2 cellular contexts compared by ENCODE assay signal in the genomic region with DNA sequence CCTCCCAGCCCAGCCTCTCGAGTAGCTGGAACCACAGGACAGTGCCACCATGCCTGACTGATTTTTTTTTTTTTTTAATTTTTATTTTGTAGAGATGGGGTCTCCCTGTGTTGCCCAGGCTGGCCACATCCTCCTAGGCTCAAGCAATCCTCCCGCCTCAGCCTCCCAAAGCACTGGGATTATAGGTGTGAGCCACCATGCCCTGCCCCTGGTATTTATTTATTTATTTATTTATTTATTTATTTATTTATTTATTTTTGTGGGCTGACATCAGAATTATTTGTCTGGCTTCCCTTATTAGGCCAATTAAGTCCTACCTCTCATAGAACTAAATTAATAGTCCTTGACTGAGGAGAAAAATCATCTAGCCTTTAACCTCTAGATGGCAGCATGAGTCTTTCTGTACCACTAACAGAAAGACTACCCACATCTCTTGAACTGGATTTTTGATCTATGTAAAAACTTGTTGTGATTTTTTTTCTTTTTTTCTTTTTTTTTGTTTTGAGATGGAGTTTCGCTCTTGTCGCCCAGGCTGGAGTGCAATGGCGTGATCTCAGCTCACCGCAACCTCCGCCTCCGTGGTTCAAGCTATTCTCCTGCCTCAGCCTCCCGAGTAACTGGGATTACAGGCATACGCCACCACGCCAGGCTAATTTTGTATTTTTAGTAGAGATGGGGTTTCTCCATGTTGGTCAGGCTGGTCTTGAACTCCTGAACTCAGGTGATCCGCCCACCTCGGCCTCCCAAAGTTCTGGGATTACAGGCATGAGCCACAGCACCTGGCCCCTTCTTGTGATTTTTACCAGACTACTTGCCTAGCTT.
A peak's percentile ranks its signal among the peaks of the same experiment; 100 is the strongest.
TF ChIP-seq lines count a peak whose summit lies in the region.

No MANE protein-coding gene starts in this region.

TF ChIP-seq in HEK293, 187 proteins besides CTCF, POLR2A, EP300 and RAD21 (continues in another document):
- TF ChIP-seq ZNF629 (tag by site-specific recombination; IDR thresholded peaks at IDR 0.05) = 0 out of 2 replicates have a peak, but pooled peaks have one; percentile 28
- TF ChIP-seq ZNF354C (tag by site-specific recombination; IDR thresholded peaks at IDR 0.05; ENCODE audit: borderline replicate concordance, low read depth) = 0 out of 2 replicates have a peak, but pooled peaks have one; percentile 48
- 0 out of 2 replicates have a peak, but pooled peaks have one; percentile 19 for TF ChIP-seq ZNF19 (tag by site-specific recombination; IDR thresholded peaks at IDR 0.05; ENCODE audit: low read depth)
- peak; percentile 73 for TF ChIP-seq ZNF558 (tag by site-specific recombination; IDR thresholded peaks at IDR 0.05)
- TF ChIP-seq ZNF394 (tag by site-specific recombination; IDR thresholded peaks at IDR 0.05; ENCODE audit: borderline replicate concordance) = peak; percentile 86
- TF ChIP-seq ZNF510 (tag by site-specific recombination; IDR thresholded peaks at IDR 0.05; ENCODE audit: insufficient replicate concordance) = peak; percentile 70
- TF ChIP-seq ZXDB (tag by site-specific recombination; IDR thresholded peaks at IDR 0.05) = peak; percentile 70; the same call in 1 of the 2 replicates
- 0 out of 2 replicates have a peak, but pooled peaks have one; percentile 62 for TF ChIP-seq ZNF404 (tag by site-specific recombination; IDR thresholded peaks at IDR 0.05)
- TF ChIP-seq ZNF426 (tag by site-specific recombination; IDR thresholded peaks at IDR 0.05) = peak; percentile 72
- peak; percentile 74 for TF ChIP-seq ZNF654 (tag by site-specific recombination; IDR thresholded peaks at IDR 0.05; ENCODE audit: low read depth)
- TF ChIP-seq, protein P1, sequence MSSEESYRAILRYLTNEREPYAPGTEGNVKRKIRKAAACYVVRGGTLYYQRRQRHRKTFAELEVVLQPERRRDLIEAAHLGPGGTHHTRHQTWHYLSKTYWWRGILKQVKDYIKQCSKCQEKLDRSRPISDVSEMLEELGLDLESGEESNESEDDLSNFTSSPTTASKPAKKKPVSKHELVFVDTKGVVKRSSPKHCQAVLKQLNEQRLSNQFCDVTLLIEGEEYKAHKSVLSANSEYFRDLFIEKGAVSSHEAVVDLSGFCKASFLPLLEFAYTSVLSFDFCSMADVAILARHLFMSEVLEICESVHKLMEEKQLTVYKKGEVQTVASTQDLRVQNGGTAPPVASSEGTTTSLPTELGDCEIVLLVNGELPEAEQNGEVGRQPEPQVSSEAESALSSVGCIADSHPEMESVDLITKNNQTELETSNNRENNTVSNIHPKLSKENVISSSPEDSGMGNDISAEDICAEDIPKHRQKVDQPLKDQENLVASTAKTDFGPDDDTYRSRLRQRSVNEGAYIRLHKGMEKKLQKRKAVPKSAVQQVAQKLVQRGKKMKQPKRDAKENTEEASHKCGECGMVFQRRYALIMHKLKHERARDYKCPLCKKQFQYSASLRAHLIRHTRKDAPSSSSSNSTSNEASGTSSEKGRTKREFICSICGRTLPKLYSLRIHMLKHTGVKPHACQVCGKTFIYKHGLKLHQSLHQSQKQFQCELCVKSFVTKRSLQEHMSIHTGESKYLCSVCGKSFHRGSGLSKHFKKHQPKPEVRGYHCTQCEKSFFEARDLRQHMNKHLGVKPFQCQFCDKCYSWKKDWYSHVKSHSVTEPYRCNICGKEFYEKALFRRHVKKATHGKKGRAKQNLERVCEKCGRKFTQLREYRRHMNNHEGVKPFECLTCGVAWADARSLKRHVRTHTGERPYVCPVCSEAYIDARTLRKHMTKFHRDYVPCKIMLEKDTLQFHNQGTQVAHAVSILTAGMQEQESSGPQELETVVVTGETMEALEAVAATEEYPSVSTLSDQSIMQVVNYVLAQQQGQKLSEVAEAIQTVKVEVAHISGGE (tag by site-specific recombination; conservative IDR thresholded peaks at IDR 0.05; ENCODE audit: low read depth) = peak; percentile 72
- TF ChIP-seq ZNF140 (tag by site-specific recombination; IDR thresholded peaks at IDR 0.05) = peak; percentile 69; the same call in 1 of the 2 replicates
- peak; percentile 11; the same call in 1 of the 2 replicates for TF ChIP-seq GLI2 (tag by site-specific recombination; IDR thresholded peaks at IDR 0.05; ENCODE audit: borderline replicate concordance, low read depth)
- TF ChIP-seq ZNF555 (tag by site-specific recombination; conservative IDR thresholded peaks at IDR 0.05) = peak; percentile 70
- TF ChIP-seq, protein P2, sequence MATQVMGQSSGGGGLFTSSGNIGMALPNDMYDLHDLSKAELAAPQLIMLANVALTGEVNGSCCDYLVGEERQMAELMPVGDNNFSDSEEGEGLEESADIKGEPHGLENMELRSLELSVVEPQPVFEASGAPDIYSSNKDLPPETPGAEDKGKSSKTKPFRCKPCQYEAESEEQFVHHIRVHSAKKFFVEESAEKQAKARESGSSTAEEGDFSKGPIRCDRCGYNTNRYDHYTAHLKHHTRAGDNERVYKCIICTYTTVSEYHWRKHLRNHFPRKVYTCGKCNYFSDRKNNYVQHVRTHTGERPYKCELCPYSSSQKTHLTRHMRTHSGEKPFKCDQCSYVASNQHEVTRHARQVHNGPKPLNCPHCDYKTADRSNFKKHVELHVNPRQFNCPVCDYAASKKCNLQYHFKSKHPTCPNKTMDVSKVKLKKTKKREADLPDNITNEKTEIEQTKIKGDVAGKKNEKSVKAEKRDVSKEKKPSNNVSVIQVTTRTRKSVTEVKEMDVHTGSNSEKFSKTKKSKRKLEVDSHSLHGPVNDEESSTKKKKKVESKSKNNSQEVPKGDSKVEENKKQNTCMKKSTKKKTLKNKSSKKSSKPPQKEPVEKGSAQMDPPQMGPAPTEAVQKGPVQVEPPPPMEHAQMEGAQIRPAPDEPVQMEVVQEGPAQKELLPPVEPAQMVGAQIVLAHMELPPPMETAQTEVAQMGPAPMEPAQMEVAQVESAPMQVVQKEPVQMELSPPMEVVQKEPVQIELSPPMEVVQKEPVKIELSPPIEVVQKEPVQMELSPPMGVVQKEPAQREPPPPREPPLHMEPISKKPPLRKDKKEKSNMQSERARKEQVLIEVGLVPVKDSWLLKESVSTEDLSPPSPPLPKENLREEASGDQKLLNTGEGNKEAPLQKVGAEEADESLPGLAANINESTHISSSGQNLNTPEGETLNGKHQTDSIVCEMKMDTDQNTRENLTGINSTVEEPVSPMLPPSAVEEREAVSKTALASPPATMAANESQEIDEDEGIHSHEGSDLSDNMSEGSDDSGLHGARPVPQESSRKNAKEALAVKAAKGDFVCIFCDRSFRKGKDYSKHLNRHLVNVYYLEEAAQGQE (tag by site-specific recombination; IDR thresholded peaks at IDR 0.05) = 0 out of 2 replicates have a peak, but pooled peaks have one; percentile 47
- peak; percentile 62 for TF ChIP-seq ZBTB8A (tag by site-specific recombination; IDR thresholded peaks at IDR 0.05)
- TF ChIP-seq ZNF664 (tag by site-specific recombination; IDR thresholded peaks at IDR 0.05) = peak; percentile 51; the same call in 1 of the 2 replicates
- peak; percentile 67 for TF ChIP-seq ZNF623 (tag by site-specific recombination; IDR thresholded peaks at IDR 0.05)
- peak; percentile 82 for TF ChIP-seq ZNF433 (tag by site-specific recombination; IDR thresholded peaks at IDR 0.05; ENCODE audit: low read depth)
- TF ChIP-seq ZNF202 (tag by site-specific recombination; IDR thresholded peaks at IDR 0.05; ENCODE audit: borderline replicate concordance) = peak; percentile 89; the same call in 1 of the 2 replicates

TF ChIP-seq in K562, 482 proteins besides CTCF, POLR2A, EP300 and RAD21:
- TF ChIP-seq, protein P3, sequence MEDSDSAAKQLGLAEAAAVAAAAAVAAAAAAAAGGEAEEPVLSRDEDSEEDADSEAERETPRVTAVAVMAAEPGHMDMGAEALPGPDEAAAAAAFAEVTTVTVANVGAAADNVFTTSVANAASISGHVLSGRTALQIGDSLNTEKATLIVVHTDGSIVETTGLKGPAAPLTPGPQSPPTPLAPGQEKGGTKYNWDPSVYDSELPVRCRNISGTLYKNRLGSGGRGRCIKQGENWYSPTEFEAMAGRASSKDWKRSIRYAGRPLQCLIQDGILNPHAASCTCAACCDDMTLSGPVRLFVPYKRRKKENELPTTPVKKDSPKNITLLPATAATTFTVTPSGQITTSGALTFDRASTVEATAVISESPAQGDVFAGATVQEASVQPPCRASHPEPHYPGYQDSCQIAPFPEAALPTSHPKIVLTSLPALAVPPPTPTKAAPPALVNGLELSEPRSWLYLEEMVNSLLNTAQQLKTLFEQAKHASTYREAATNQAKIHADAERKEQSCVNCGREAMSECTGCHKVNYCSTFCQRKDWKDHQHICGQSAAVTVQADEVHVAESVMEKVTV (CRISPR knock-in tag; IDR thresholded peaks at IDR 0.05) = peak; percentile 35; the same call in 1 of the 2 replicates
- TF ChIP-seq, protein P4, sequence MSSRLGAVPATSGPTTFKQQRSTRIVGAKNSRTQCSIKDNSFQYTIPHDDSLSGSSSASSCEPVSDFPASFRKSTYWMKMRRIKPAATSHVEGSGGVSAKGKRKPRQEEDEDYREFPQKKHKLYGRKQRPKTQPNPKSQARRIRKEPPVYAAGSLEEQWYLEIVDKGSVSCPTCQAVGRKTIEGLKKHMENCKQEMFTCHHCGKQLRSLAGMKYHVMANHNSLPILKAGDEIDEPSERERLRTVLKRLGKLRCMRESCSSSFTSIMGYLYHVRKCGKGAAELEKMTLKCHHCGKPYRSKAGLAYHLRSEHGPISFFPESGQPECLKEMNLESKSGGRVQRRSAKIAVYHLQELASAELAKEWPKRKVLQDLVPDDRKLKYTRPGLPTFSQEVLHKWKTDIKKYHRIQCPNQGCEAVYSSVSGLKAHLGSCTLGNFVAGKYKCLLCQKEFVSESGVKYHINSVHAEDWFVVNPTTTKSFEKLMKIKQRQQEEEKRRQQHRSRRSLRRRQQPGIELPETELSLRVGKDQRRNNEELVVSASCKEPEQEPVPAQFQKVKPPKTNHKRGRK (tag; IDR thresholded peaks at IDR 0.05) = 0 out of 2 replicates have a peak, but pooled peaks have one; percentile 10
- peak; percentile 40; the same call in 1 of the 2 replicates for TF ChIP-seq SMC3 (conservative IDR thresholded peaks at IDR 0.05; ENCODE audit: insufficient read depth, low read depth, low read length)
- TF ChIP-seq ZNF121 (CRISPR knock-in tag; conservative IDR thresholded peaks at IDR 0.05) = peak; percentile 49
- peak; percentile 53; the same call in 1 of the 2 replicates for TF ChIP-seq ZC3H11A (IDR thresholded peaks at IDR 0.05; ENCODE audit: low read depth, low read length)
TF ChIP-seq in K562: peak in this region for 5; not testable (repeated sequence) for 477.
